In genomic region chrX:130531066-130531465, GRCh38 we compare ENCODE assay signal across 32 cellular contexts.
"Had no signal": no experiment of that assay in that cellular context is flagged by ENCODE, and none has a peak within 500 bp of the region (broad histone marks: within the 10 kb centered on the region; RNA-seq: fewer than 3 reads in every experiment).

No MANE protein-coding gene starts in this region.

- H3K27ac Mint-ChIP-seq: activated B cell treated with CpG ODN at 0.5 μM for 24 hours; activated CD8-positive, alpha-beta T cell treated with anti-CD3 and anti-CD28 coated beads for 36 hours; activated naive CD4-positive, alpha-beta T cell treated with anti-CD3 and anti-CD28 coated beads for 36 hours; activated naive CD4-positive, alpha-beta T cell treated with anti-CD3 and anti-CD28 coated beads, Interleukin-2, amount 50 U/mL, for 24 hours; activated naive CD8-positive, alpha-beta T cell treated with anti-CD3 and anti-CD28 coated beads for 36 hours; activated naive CD8-positive, alpha-beta T cell treated with anti-CD3 and anti-CD28 coated beads, Interleukin-2, amount 50 U/mL, for 24 hours; activated T-helper 1 cell treated with anti-CD3 and anti-CD28 coated beads, Interleukin-12 subunit alpha, Interleukin-12 subunit beta, Interleukin-2, Interleukin-4 antibody, amounts not matched to agents 30 ng/mL and 10 ng/mL and 1 ng/mL, durations not matched to agents 14 hours and 24 hours and 36 hours; activated T-helper 2 cell treated with anti-CD3 and anti-CD28 coated beads, Interferon-gamma antibody, Interleukin-2, Interleukin-4, amounts not matched to agents 10 μg/mL and 5 μg/mL and 100 μg/mL, durations not matched to agents 14 hours and 24 hours and 36 hours; effector memory CD8-positive, alpha-beta T cell; T-helper 17 cell; T-helper 2 cell treated with Interferon-gamma antibody and Interleukin-4, amounts not matched to agents 5 μg/mL and 100 μg/mL, for 36 hours had no signal

- H3K4me1 Mint-ChIP-seq: activated B cell treated with CpG ODN at 0.5 μM for 24 hours; activated naive CD4-positive, alpha-beta T cell treated with anti-CD3 and anti-CD28 coated beads, Interleukin-2, amount 50 U/mL, for 24 hours; activated naive CD8-positive, alpha-beta T cell treated with anti-CD3 and anti-CD28 coated beads for 36 hours; activated naive CD8-positive, alpha-beta T cell treated with anti-CD3 and anti-CD28 coated beads, Interleukin-2, amount 50 U/mL, for 24 hours had no signal

- H3K4me1 ChIP-seq: adrenal gland, body of pancreas, esophagus muscularis mucosa, heart right ventricle had no signal

- H3K4me3 ChIP-seq: adrenal gland, body of pancreas, esophagus muscularis mucosa, heart right ventricle had no signal

- H3K27ac ChIP-seq: adrenal gland, body of pancreas, esophagus muscularis mucosa, heart right ventricle, WERI-Rb-1 had no signal

- H3K36me3 Mint-ChIP-seq: activated naive CD4-positive, alpha-beta T cell treated with anti-CD3 and anti-CD28 coated beads, Interleukin-2, amount 50 U/mL, for 24 hours; activated naive CD8-positive, alpha-beta T cell treated with anti-CD3 and anti-CD28 coated beads for 36 hours had no signal

- H3K36me3 ChIP-seq: adrenal gland, esophagus muscularis mucosa, heart right ventricle, WERI-Rb-1 had no signal

- H3K4me3 Mint-ChIP-seq: activated B cell treated with CpG ODN at 0.5 μM for 24 hours; activated CD8-positive, alpha-beta T cell treated with anti-CD3 and anti-CD28 coated beads for 36 hours; activated naive CD4-positive, alpha-beta T cell treated with anti-CD3 and anti-CD28 coated beads for 36 hours; activated naive CD4-positive, alpha-beta T cell treated with anti-CD3 and anti-CD28 coated beads, Interleukin-2, amount 50 U/mL, for 24 hours; activated naive CD8-positive, alpha-beta T cell treated with anti-CD3 and anti-CD28 coated beads for 36 hours; activated naive CD8-positive, alpha-beta T cell treated with anti-CD3 and anti-CD28 coated beads, Interleukin-2, amount 50 U/mL, for 24 hours; activated T-helper 1 cell treated with anti-CD3 and anti-CD28 coated beads, Interleukin-12 subunit alpha, Interleukin-12 subunit beta, Interleukin-2, Interleukin-4 antibody, amounts not matched to agents 30 ng/mL and 10 ng/mL and 1 ng/mL, durations not matched to agents 14 hours and 24 hours and 36 hours; effector memory CD8-positive, alpha-beta T cell; T-helper 17 cell; T-helper 2 cell treated with Interferon-gamma antibody and Interleukin-4, amounts not matched to agents 5 μg/mL and 100 μg/mL, for 36 hours had no signal

- ATAC-seq: activated CD4-positive, CD25-positive, alpha-beta regulatory T cell treated with anti-CD3 and anti-CD28 coated beads, Interleukin-2, amount 50 U/mL, for 24 hours; activated CD8-positive, alpha-beta T cell treated with anti-CD3 and anti-CD28 coated beads for 36 hours; activated naive CD8-positive, alpha-beta T cell treated with anti-CD3 and anti-CD28 coated beads, Interleukin-2, amount 50 U/mL, for 24 hours; body of pancreas; effector memory CD8-positive, alpha-beta T cell; heart right ventricle; T-helper 17 cell had no signal

- H3K27me3 ChIP-seq: body of pancreas, esophagus muscularis mucosa had no signal

- H3K9me3 ChIP-seq: adrenal gland, body of pancreas, esophagus muscularis mucosa, heart right ventricle had no signal

- DNase-seq: activated B cell treated with CpG ODN at 0.5 μM for 24 hours; activated CD4-positive, alpha-beta T cell treated with anti-CD3 and anti-CD28 coated beads for 48 hours; activated CD4-positive, alpha-beta T cell treated with anti-CD3 and anti-CD28 coated beads, Interleukin-2, amount 50 U/mL, for 1 hour; activated CD4-positive, alpha-beta T cell treated with anti-CD3 and anti-CD28 coated beads, Interleukin-2, amount 50 U/mL, for 48 hours; activated CD8-positive, alpha-beta memory T cell treated with anti-CD3 and anti-CD28 coated beads for 24 hours; activated CD8-positive, alpha-beta T cell treated with anti-CD3 and anti-CD28 coated beads for 36 hours; activated effector memory CD4-positive, alpha-beta T cell treated with anti-CD3 and anti-CD28 coated beads, Interleukin-2, amount 50 U/mL, for 16 hours; activated naive CD4-positive, alpha-beta T cell treated with anti-CD3 and anti-CD28 coated beads for 36 hours; activated naive CD8-positive, alpha-beta T cell treated with anti-CD3 and anti-CD28 coated beads for 36 hours; activated naive CD8-positive, alpha-beta T cell treated with anti-CD3 and anti-CD28 coated beads, Interleukin-2, amount 50 U/mL, for 24 hours; activated T-cell treated with anti-CD3 and anti-CD28 coated beads, Interleukin-2, amount 50 U/mL, for 48 hours; adrenal gland; aorta; body of pancreas; cortex of kidney; dermis blood vessel endothelial cell; effector CD4-positive, alpha-beta T cell; effector memory CD8-positive, alpha-beta T cell; erythroblast; heart right ventricle; T-helper 1 cell; T-helper 17 cell; T1000; WERI-Rb-1 had no signal

- H3K9me3 Mint-ChIP-seq: activated B cell treated with CpG ODN at 0.5 μM for 24 hours; activated CD8-positive, alpha-beta T cell treated with anti-CD3 and anti-CD28 coated beads for 36 hours; activated naive CD4-positive, alpha-beta T cell treated with anti-CD3 and anti-CD28 coated beads for 36 hours; activated naive CD4-positive, alpha-beta T cell treated with anti-CD3 and anti-CD28 coated beads, Interleukin-2, amount 50 U/mL, for 24 hours; activated naive CD8-positive, alpha-beta T cell treated with anti-CD3 and anti-CD28 coated beads for 36 hours; activated naive CD8-positive, alpha-beta T cell treated with anti-CD3 and anti-CD28 coated beads, Interleukin-2, amount 50 U/mL, for 24 hours; activated T-helper 1 cell treated with anti-CD3 and anti-CD28 coated beads, Interleukin-12 subunit alpha, Interleukin-12 subunit beta, Interleukin-2, Interleukin-4 antibody, amounts not matched to agents 30 ng/mL and 10 ng/mL and 1 ng/mL, durations not matched to agents 14 hours and 24 hours and 36 hours; activated T-helper 2 cell treated with anti-CD3 and anti-CD28 coated beads, Interferon-gamma antibody, Interleukin-2, Interleukin-4, amounts not matched to agents 10 μg/mL and 5 μg/mL and 100 μg/mL, durations not matched to agents 14 hours and 24 hours and 36 hours; effector memory CD8-positive, alpha-beta T cell; T-helper 2 cell treated with Interferon-gamma antibody and Interleukin-4, amounts not matched to agents 5 μg/mL and 100 μg/mL, for 36 hours had no signal

- FAIRE-seq: colon, frontal cortex had no signal

- H3K27me3 Mint-ChIP-seq: activated B cell treated with CpG ODN at 0.5 μM for 24 hours; activated CD8-positive, alpha-beta T cell treated with anti-CD3 and anti-CD28 coated beads for 36 hours; activated naive CD8-positive, alpha-beta T cell treated with anti-CD3 and anti-CD28 coated beads for 36 hours; activated naive CD8-positive, alpha-beta T cell treated with anti-CD3 and anti-CD28 coated beads, Interleukin-2, amount 50 U/mL, for 24 hours had no signal
